Comparison of ENCODE assay signal across 28 cellular contexts in genomic region chr6:307874-308273, GRCh38.
"Had no signal": no experiment of that assay in that cellular context is flagged by ENCODE, and none has a peak within 500 bp of the region (broad histone marks: within the 10 kb centered on the region; RNA-seq: fewer than 3 reads in every experiment).

No MANE protein-coding gene starts in this region.

- H3K9ac ChIP-seq: neural progenitor cell had no signal

- H3K27me3 ChIP-seq: adrenal gland, body of pancreas, colonic mucosa, gastrocnemius medialis, neural progenitor cell, right lobe of liver, vagina had no signal

- H3K36me3 ChIP-seq: adrenal gland, colonic mucosa, gastrocnemius medialis, neural progenitor cell, right lobe of liver, thoracic aorta, vagina had no signal

- H3K4me3 ChIP-seq: adrenal gland, body of pancreas, colonic mucosa, gastrocnemius medialis, neural progenitor cell, right lobe of liver, thoracic aorta, vagina had no signal

- H3K27me3 Mint-ChIP-seq: activated CD4-positive, alpha-beta T cell treated with anti-CD3 and anti-CD28 coated beads for 36 hours; activated CD8-positive, alpha-beta memory T cell treated with anti-CD3 and anti-CD28 coated beads, Interleukin-2, amount 10 ng/mL, durations not matched to agents 7 days and 5 days; activated naive CD8-positive, alpha-beta T cell treated with anti-CD3 and anti-CD28 coated beads for 36 hours; naive thymus-derived CD8-positive, alpha-beta T cell had no signal

- H3K4me1 ChIP-seq: neural progenitor cell had no signal

- H3K9me3 Mint-ChIP-seq: activated naive CD4-positive, alpha-beta T cell treated with anti-CD3 and anti-CD28 coated beads for 36 hours; activated naive CD8-positive, alpha-beta T cell treated with anti-CD3 and anti-CD28 coated beads for 36 hours; T-helper 2 cell treated with Interferon-gamma antibody and Interleukin-4, amounts not matched to agents 5 μg/mL and 100 μg/mL, for 36 hours had no signal

- H3K4me1 Mint-ChIP-seq: neural progenitor cell had no signal

- ATAC-seq: activated CD4-positive, alpha-beta T cell treated with anti-CD3 and anti-CD28 coated beads for 36 hours; activated CD8-positive, alpha-beta memory T cell treated with anti-CD3 and anti-CD28 coated beads, Interleukin-2, amount 10 ng/mL, durations not matched to agents 7 days and 5 days; activated CD8-positive, alpha-beta T cell treated with anti-CD3 and anti-CD28 coated beads, Interleukin-2, amount 10 ng/mL, durations not matched to agents 7 days and 5 days; body of pancreas; naive thymus-derived CD8-positive, alpha-beta T cell had no signal

- H3K4me3 Mint-ChIP-seq: activated CD4-positive, alpha-beta T cell treated with anti-CD3 and anti-CD28 coated beads for 36 hours; activated CD8-positive, alpha-beta memory T cell treated with anti-CD3 and anti-CD28 coated beads, Interleukin-2, amount 10 ng/mL, durations not matched to agents 7 days and 5 days; activated CD8-positive, alpha-beta T cell treated with anti-CD3 and anti-CD28 coated beads, Interleukin-2, amount 10 ng/mL, durations not matched to agents 7 days and 5 days; activated naive CD4-positive, alpha-beta T cell treated with anti-CD3 and anti-CD28 coated beads for 36 hours; activated naive CD8-positive, alpha-beta T cell treated with anti-CD3 and anti-CD28 coated beads for 36 hours; naive thymus-derived CD8-positive, alpha-beta T cell; neural progenitor cell; T-helper 2 cell treated with Interferon-gamma antibody and Interleukin-4, amounts not matched to agents 5 μg/mL and 100 μg/mL, for 36 hours had no signal

- H2AFZ ChIP-seq: neural progenitor cell had no signal

- H3K27ac Mint-ChIP-seq: activated CD4-positive, alpha-beta T cell treated with anti-CD3 and anti-CD28 coated beads for 36 hours; activated CD8-positive, alpha-beta memory T cell treated with anti-CD3 and anti-CD28 coated beads, Interleukin-2, amount 10 ng/mL, durations not matched to agents 7 days and 5 days; activated CD8-positive, alpha-beta T cell treated with anti-CD3 and anti-CD28 coated beads, Interleukin-2, amount 10 ng/mL, durations not matched to agents 7 days and 5 days; activated naive CD4-positive, alpha-beta T cell treated with anti-CD3 and anti-CD28 coated beads for 36 hours; activated naive CD8-positive, alpha-beta T cell treated with anti-CD3 and anti-CD28 coated beads for 36 hours; neural progenitor cell; T-helper 2 cell treated with Interferon-gamma antibody and Interleukin-4, amounts not matched to agents 5 μg/mL and 100 μg/mL, for 36 hours had no signal

- H3K9me3 ChIP-seq: adrenal gland, body of pancreas, colonic mucosa, gastrocnemius medialis, right lobe of liver, thoracic aorta, vagina had no signal

- H3K4me2 ChIP-seq: neural progenitor cell had no signal

- H3K27ac ChIP-seq: adrenal gland, body of pancreas, colonic mucosa, neural progenitor cell, right lobe of liver, thoracic aorta had no signal

- DNase-seq: activated CD4-positive, alpha-beta T cell treated with anti-CD3 and anti-CD28 coated beads for 36 hours; activated CD4-positive, CD25-positive, alpha-beta regulatory T cell; activated CD8-positive, alpha-beta memory T cell treated with anti-CD3 and anti-CD28 coated beads, Interleukin-2, amount 10 ng/mL, durations not matched to agents 7 days and 5 days; activated CD8-positive, alpha-beta T cell treated with anti-CD3 and anti-CD28 coated beads, Interleukin-2, amount 10 ng/mL, durations not matched to agents 7 days and 5 days; activated effector memory CD4-positive, alpha-beta T cell treated with Interleukin-2 at 50 U/mL for 16 hours; activated naive CD4-positive, alpha-beta T cell treated with anti-CD3 and anti-CD28 coated beads for 36 hours; activated naive CD8-positive, alpha-beta T cell treated with anti-CD3 and anti-CD28 coated beads for 36 hours; aorta; body of pancreas; cerebellar nuclear complex; colonic mucosa; effector CD8-positive, alpha-beta T cell; erythroblast; gastrocnemius medialis; glutamatergic neuron; mammary epithelial cell; midbrain; naive thymus-derived CD8-positive, alpha-beta T cell; occipital lobe; stimulated activated CD4-positive, alpha-beta T cell treated with anti-CD3 and anti-CD28 coated beads, Interleukin-2, amount 100 ng/mL, for 48 hours; stimulated activated naive CD4-positive, alpha-beta T cell treated with Interleukin-2 at 50 U/mL for 16 hours; trophoblast cell had no signal
